1 cellular context compared by ENCODE assay signal in genomic region chr12:51320695-51321320, GRCh38.
TF ChIP-seq lines count a peak whose summit lies in the region.

No MANE protein-coding gene starts in this region.

TF ChIP-seq in K562, 482 proteins besides CTCF, POLR2A, EP300 and RAD21 (continued from another document and continues in another):
- TF ChIP-seq RCOR1 (IDR thresholded peaks at IDR 0.05; ENCODE audit: borderline replicate concordance in 1 of 2, low read depth in 2 of 2, low read length in 2 of 2), result 0 out of 4 replicates have a peak, but pooled peaks have one; percentile 23 to 65
- TF ChIP-seq SRSF3 (IDR thresholded peaks at IDR 0.05; ENCODE audit: insufficient read depth, low read length), result no peak
- TF ChIP-seq MNT (conservative IDR thresholded peaks at IDR 0.05), result 0 out of 4 replicates have a peak, but pooled peaks of 1 of the 2 experiments have one; percentile 27
- peak; percentile 91 for TF ChIP-seq CBFA2T3 (IDR thresholded peaks at IDR 0.05)
- no peak for TF ChIP-seq NR0B1 (IDR thresholded peaks at IDR 0.05; ENCODE audit: partially characterized antibody)
- TF ChIP-seq GATA2 (CRISPR knock-in tag; IDR thresholded peaks at IDR 0.05), result 0 out of 2 replicates have a peak, but pooled peaks have one; percentile 27
- TF ChIP-seq POLR3A (IDR thresholded peaks at IDR 0.05; ENCODE audit: borderline replicate concordance, extremely low read depth, insufficient read depth, insufficient read length), result no peak
- TF ChIP-seq ZNF740 (CRISPR knock-in tag; IDR thresholded peaks at IDR 0.05), result no peak
- TF ChIP-seq ZNF740 (tag; IDR thresholded peaks at IDR 0.05), result peak in 1 of 2 experiments; percentile 35; a peak in 1 of 4 replicates
- TF ChIP-seq SMARCE1 (IDR thresholded peaks at IDR 0.05), result peak; percentile 82
- peak; percentile 83 for TF ChIP-seq ETV1 (tag; conservative IDR thresholded peaks at IDR 0.05; ENCODE audit: low read depth)
- TF ChIP-seq CREB5 (CRISPR knock-in tag; IDR thresholded peaks at IDR 0.05), result no peak
- peak; percentile 84 for TF ChIP-seq CBFA2T2 (conservative IDR thresholded peaks at IDR 0.05)
- TF ChIP-seq TEAD4 (IDR thresholded peaks at IDR 0.05; ENCODE audit: low read length), result peak; percentile 81
- TF ChIP-seq TEAD4 (CRISPR knock-in tag; IDR thresholded peaks at IDR 0.05; ENCODE audit: borderline replicate concordance), result no peak
- TF ChIP-seq ARNT (IDR thresholded peaks at IDR 0.05), result 0 out of 4 replicates have a peak, but pooled peaks of 1 of the 2 experiments have one; percentile 36
- no peak for TF ChIP-seq ZNF511 (CRISPR knock-in tag; IDR thresholded peaks at IDR 0.05)
- TF ChIP-seq NCOA4 (IDR thresholded peaks at IDR 0.05; ENCODE audit: partially characterized antibody), result no peak
- TF ChIP-seq CTBP1 (IDR thresholded peaks at IDR 0.05; ENCODE audit: borderline replicate concordance), result peak; percentile 71; the same call in 1 of the 2 replicates
- TF ChIP-seq SMARCC2 (IDR thresholded peaks at IDR 0.05; ENCODE audit: low read depth), result no peak
- TF ChIP-seq NEUROD1 (IDR thresholded peaks at IDR 0.05; ENCODE audit: borderline replicate concordance, low read depth, low read length, partially characterized antibody), result peak; percentile 51
- peak; percentile 57 for TF ChIP-seq EGR1 (conservative IDR thresholded peaks at IDR 0.05)
- TF ChIP-seq CREM (IDR thresholded peaks at IDR 0.05; ENCODE audit: low read depth), result peak; percentile 34; the same call in 1 of the 2 replicates
- 0 out of 2 replicates have a peak, but pooled peaks have one; percentile 65 for TF ChIP-seq CUX1 (CRISPR knock-in tag; IDR thresholded peaks at IDR 0.05)
- TF ChIP-seq PHF20 (IDR thresholded peaks at IDR 0.05; ENCODE audit: partially characterized antibody), result peak; percentile 39
- TF ChIP-seq ZEB2 (IDR thresholded peaks at IDR 0.05), result peak; percentile 62
- 0 out of 2 replicates have a peak, but pooled peaks have one; percentile 14 for TF ChIP-seq MYC (IDR thresholded peaks at IDR 0.05; ENCODE audit: low read depth, low read length)
- TF ChIP-seq MYC (CRISPR knock-in tag; IDR thresholded peaks at IDR 0.05; ENCODE audit: borderline replicate concordance, low read depth), result no peak
- no peak for TF ChIP-seq ARID4B (CRISPR knock-in tag; IDR thresholded peaks at IDR 0.05)
- TF ChIP-seq BRF1 (IDR thresholded peaks at IDR 0.05; ENCODE audit: borderline replicate concordance, extremely low read depth, insufficient read length), result no peak
- no peak for TF ChIP-seq ZNF24 (IDR thresholded peaks at IDR 0.05)
- peak; percentile 25; the same call in 1 of the 2 replicates for TF ChIP-seq VEZF1 (CRISPR knock-in tag; IDR thresholded peaks at IDR 0.05)
- peak; percentile 28; the same call in 1 of the 2 replicates for TF ChIP-seq ATF7 (IDR thresholded peaks at IDR 0.05)
- peak in 1 of 2 experiments; percentile 65; a peak in 1 of 4 replicates for TF ChIP-seq ZMIZ1 (IDR thresholded peaks at IDR 0.05; ENCODE audit: low read depth in 2 of 2, low read length in 2 of 2)
- no peak for TF ChIP-seq KAT8 (IDR thresholded peaks at IDR 0.05; ENCODE audit: low read depth)
